In the genomic region with DNA sequence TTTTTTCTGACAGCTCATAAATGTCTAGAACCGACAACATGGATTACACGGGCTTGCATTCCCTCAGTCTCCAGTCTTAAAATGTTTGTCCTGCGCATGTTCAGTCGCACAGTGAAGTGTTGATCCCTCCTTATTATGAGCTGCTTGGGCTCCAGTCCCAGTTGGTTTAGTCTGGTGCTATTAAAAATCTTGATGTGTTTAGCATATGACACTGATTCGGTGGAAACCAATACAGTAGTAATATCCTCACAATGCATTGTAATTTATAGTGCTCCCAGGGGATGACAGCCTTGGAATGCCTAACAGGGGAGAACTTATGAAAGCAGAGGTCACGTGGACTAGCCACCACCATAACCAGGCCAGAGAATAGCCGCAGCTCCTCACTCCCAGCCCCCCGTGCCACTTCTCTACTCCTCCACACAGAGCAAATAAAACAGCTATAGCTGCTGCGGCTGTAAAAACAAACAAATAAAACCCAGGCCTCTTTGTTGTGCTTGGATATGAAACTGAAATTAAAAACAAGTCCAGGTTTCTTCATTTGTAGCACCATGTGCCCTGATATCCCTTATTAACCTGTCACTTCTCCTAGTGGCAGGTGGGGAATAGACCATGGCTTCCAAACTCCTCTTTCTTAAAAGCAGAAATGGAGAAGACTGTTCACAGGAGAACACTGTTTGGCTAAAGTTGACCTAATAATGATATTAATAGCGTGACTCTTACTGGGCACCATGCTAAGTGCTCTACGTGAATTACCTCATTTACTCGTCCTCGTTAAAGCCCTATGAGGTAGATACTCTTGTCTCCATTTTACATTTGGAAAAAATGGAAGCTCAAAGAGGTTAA, we compare ENCODE assay signal across 1 cellular context.
A peak's percentile ranks its signal among the peaks of the same experiment; 100 is the strongest.
TF ChIP-seq lines count a peak whose summit lies in the region.

No MANE protein-coding gene starts in this region.

TF ChIP-seq in HEK293, 187 proteins besides CTCF, POLR2A, EP300 and RAD21 (continued from another document):
- TF ChIP-seq, protein P1, sequence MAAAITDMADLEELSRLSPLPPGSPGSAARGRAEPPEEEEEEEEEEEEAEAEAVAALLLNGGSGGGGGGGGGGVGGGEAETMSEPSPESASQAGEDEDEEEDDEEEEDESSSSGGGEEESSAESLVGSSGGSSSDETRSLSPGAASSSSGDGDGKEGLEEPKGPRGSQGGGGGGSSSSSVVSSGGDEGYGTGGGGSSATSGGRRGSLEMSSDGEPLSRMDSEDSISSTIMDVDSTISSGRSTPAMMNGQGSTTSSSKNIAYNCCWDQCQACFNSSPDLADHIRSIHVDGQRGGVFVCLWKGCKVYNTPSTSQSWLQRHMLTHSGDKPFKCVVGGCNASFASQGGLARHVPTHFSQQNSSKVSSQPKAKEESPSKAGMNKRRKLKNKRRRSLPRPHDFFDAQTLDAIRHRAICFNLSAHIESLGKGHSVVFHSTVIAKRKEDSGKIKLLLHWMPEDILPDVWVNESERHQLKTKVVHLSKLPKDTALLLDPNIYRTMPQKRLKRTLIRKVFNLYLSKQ (tag by site-specific recombination; IDR thresholded peaks at IDR 0.05; ENCODE audit: borderline replicate concordance): no peak
- TF ChIP-seq ZNF785 (tag by site-specific recombination; IDR thresholded peaks at IDR 0.05) (no peak), ZFP37 (tag by site-specific recombination; IDR thresholded peaks at IDR 0.05) (no peak), ZNF350 (tag by site-specific recombination; IDR thresholded peaks at IDR 0.05) (no peak), KLF7 (tag by site-specific recombination; IDR thresholded peaks at IDR 0.05; ENCODE audit: borderline replicate concordance) (no peak), ZFP69B (tag by site-specific recombination; IDR thresholded peaks at IDR 0.05) (0 out of 2 replicates have a peak, but pooled peaks have one; percentile 40), ZNF664 (tag by site-specific recombination; IDR thresholded peaks at IDR 0.05) (no peak), ZNF248 (tag by site-specific recombination; IDR thresholded peaks at IDR 0.05) (no peak), TRIM28 (IDR thresholded peaks at IDR 0.05; ENCODE audit: borderline replicate concordance, low read length) (no peak)
- TF ChIP-seq, protein P2, sequence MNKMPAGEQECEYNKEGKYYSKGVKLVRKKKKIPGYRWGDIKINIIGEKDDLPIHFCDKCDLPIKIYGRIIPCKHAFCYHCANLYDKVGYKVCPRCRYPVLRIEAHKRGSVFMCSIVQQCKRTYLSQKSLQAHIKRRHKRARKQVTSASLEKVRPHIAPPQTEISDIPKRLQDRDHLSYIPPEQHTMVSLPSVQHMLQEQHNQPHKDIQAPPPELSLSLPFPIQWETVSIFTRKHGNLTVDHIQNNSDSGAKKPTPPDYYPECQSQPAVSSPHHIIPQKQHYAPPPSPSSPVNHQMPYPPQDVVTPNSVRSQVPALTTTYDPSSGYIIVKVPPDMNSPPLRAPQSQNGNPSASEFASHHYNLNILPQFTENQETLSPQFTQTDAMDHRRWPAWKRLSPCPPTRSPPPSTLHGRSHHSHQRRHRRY (tag by site-specific recombination; IDR thresholded peaks at IDR 0.05): no peak
- TF ChIP-seq, protein P3, sequence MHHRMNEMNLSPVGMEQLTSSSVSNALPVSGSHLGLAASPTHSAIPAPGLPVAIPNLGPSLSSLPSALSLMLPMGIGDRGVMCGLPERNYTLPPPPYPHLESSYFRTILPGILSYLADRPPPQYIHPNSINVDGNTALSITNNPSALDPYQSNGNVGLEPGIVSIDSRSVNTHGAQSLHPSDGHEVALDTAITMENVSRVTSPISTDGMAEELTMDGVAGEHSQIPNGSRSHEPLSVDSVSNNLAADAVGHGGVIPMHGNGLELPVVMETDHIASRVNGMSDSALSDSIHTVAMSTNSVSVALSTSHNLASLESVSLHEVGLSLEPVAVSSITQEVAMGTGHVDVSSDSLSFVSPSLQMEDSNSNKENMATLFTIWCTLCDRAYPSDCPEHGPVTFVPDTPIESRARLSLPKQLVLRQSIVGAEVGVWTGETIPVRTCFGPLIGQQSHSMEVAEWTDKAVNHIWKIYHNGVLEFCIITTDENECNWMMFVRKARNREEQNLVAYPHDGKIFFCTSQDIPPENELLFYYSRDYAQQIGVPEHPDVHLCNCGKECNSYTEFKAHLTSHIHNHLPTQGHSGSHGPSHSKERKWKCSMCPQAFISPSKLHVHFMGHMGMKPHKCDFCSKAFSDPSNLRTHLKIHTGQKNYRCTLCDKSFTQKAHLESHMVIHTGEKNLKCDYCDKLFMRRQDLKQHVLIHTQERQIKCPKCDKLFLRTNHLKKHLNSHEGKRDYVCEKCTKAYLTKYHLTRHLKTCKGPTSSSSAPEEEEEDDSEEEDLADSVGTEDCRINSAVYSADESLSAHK (tag by site-specific recombination; IDR thresholded peaks at IDR 0.05): no peak
- TF ChIP-seq, protein P4, sequence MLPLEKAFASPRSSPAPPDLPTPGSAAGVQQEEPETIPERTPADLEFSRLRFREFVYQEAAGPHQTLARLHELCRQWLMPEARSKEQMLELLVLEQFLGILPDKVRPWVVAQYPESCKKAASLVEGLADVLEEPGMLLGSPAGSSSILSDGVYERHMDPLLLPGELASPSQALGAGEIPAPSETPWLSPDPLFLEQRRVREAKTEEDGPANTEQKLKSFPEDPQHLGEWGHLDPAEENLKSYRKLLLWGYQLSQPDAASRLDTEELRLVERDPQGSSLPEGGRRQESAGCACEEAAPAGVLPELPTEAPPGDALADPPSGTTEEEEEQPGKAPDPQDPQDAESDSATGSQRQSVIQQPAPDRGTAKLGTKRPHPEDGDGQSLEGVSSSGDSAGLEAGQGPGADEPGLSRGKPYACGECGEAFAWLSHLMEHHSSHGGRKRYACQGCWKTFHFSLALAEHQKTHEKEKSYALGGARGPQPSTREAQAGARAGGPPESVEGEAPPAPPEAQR (tag by site-specific recombination; IDR thresholded peaks at IDR 0.05): no peak
